10 cellular contexts compared by ENCODE assay signal in genomic region chr22:40220316-40221054, GRCh38. TPM values are rescaled to one million over a fixed set of nuclear protein-coding genes. Genes with fewer than 3 reads are reported as not detected.
A peak's percentile ranks its signal among the peaks of the same experiment; 100 is the strongest.
DNase-seq lines count a peak whose midpoint lies in the region; ATAC-seq, FAIRE-seq and TF ChIP-seq lines count a peak whose summit lies in the region.
"Had no signal": no experiment of that assay in that cellular context is flagged by ENCODE, and none has a peak within 500 bp of the region (broad histone marks: within the 10 kb centered on the region; RNA-seq: fewer than 3 reads in every experiment).

No MANE protein-coding gene starts in this region.

- no peak for ATAC-seq in GM23338
- ATAC-seq in heart left ventricle = peak in 3 of 4 donors; percentile 8 to 60 (median 35)
- ATAC-seq in gastrocnemius medialis = peak in 1 of 2 donors; percentile 10
- no peak for ATAC-seq in HG03097 (IDR thresholded peaks at IDR 0.05; ENCODE audit: low FRiP score, unreplicated experiment)
- no peak for ATAC-seq in GM21723 (IDR thresholded peaks at IDR 0.05; ENCODE audit: unreplicated experiment)

- TF ChIP-seq CTCF in GM23338 (conservative IDR thresholded peaks at IDR 0.05; ENCODE audit: low read depth in 2 of 2) (no peak), ascending aorta (IDR thresholded peaks at IDR 0.05) (no peak), heart left ventricle (IDR thresholded peaks at IDR 0.05) (no peak), gastrocnemius medialis (IDR thresholded peaks at IDR 0.05 in 4 of 5, conservative IDR thresholded peaks at IDR 0.05 in 1 of 5) (no peak)

- H3K4me3 ChIP-seq in GM23338 (0 out of 2 replicates have a peak overlapping the region, but pooled peaks have one; percentile 15), ascending aorta (peak overlapping the region in 1 of 2 donors; percentile 37), heart left ventricle (peak overlapping the region in 1 of 12 donors; percentile 9), gastrocnemius medialis (no peak overlapping the region)

- in situ Hi-C loops in gastrocnemius medialis (cut with MboI; ENCODE audit: low sequenced_read_pairs in 4 of 4) = no loop called here

- H3K36me3 ChIP-seq in GM23338 (ENCODE audit: insufficient read depth) (no peaks in the 10 kb centered on the region), ascending aorta (peaks cover 0 to 4% of the 10 kb centered on the region in 2 donors), heart left ventricle (no peaks in the 10 kb centered on the region), gastrocnemius medialis (no peaks in the 10 kb centered on the region)

- H3K9me2 ChIP-seq in GM23338 (ENCODE audit: insufficient read depth) = no peaks in the 10 kb centered on the region

- intact Hi-C loops in ascending aorta (cut with DNase I) = loop anchor here (5.0 kb wide), 2 partner anchors 43 to 52 kb away; partner anchors contain the start of gene TNRC6B
- intact Hi-C loops in heart left ventricle (cut with DNase I) = loop anchor here in 1 of 10 donors (5.0 kb wide), 1 partner anchor 38 kb away; no protein-coding TSS in a partner anchor
- intact Hi-C loops in gastrocnemius medialis (cut with DNase I; ENCODE audit: low total_unique reads) = no loop called here

- TF ChIP-seq POLR2A in heart left ventricle (IDR thresholded peaks at IDR 0.05) = no peak
- TF ChIP-seq POLR2A in gastrocnemius medialis (IDR thresholded peaks at IDR 0.05) = no peak

- H3K79me2 ChIP-seq in GM23338 (replicated peaks; ENCODE audit: insufficient read depth) = peaks cover 100% of the 10 kb centered on the region

- peaks cover 9% of the 10 kb centered on the region; the same call in 1 of the 3 replicates for H3K36me3 Mint-ChIP-seq in GM23338 (ENCODE audit: low read depth)

- H3K9me3 ChIP-seq in ascending aorta (no peaks in the 10 kb centered on the region), heart left ventricle (no peaks in the 10 kb centered on the region), gastrocnemius medialis (no peaks in the 10 kb centered on the region)

- no peak for FAIRE-seq in frontal cortex (lab: Jason Lieb, UNC)
- FAIRE-seq: GM12891 had no signal

- peak overlapping the region; percentile 56 for H3K4me2 ChIP-seq in GM23338

- no peak overlapping the region for H2AFZ ChIP-seq in GM23338

- H3K9me3 Mint-ChIP-seq in GM23338 = no peaks in the 10 kb centered on the region

- no peaks in the 10 kb centered on the region for H3K27me3 ChIP-seq in GM23338 (ENCODE audit: insufficient read depth)
- no peaks in the 10 kb centered on the region for H3K27me3 ChIP-seq in ascending aorta
- H3K27me3 ChIP-seq in heart left ventricle = no peaks in the 10 kb centered on the region
- no peaks in the 10 kb centered on the region for H3K27me3 ChIP-seq in gastrocnemius medialis

- H4K20me1 ChIP-seq in GM23338 (replicated peaks; ENCODE audit: insufficient read depth) = peaks cover 49% of the 10 kb centered on the region

- H3K27me3 Mint-ChIP-seq in GM23338 (ENCODE audit: insufficient read depth, low read depth, poor library complexity) = peaks cover 6% of the 10 kb centered on the region

- 25 to 45% (median 29%) methylated on average over 8 of the region's 8 CpGs for WGBS in heart left ventricle, 4 donors

- H3F3A ChIP-seq in GM23338 (replicated peaks; ENCODE audit: low read depth) = no peaks in the 10 kb centered on the region; the same call in 1 of the 2 replicates

- peaks cover 88% of the 10 kb centered on the region for H3K4me1 ChIP-seq in GM23338 (ENCODE audit: insufficient read depth)
- peaks cover 11 to 29% of the 10 kb centered on the region in 2 donors for H3K4me1 ChIP-seq in ascending aorta
- H3K4me1 ChIP-seq in heart left ventricle = peaks cover 0 to 84% (median 60%) of the 10 kb centered on the region in 12 donors
- H3K4me1 ChIP-seq in gastrocnemius medialis = peaks cover 68 to 85% of the 10 kb centered on the region in 2 donors

- H3K27ac Mint-ChIP-seq in GM23338 = no peak overlapping the region

- H3K4me3 Mint-ChIP-seq in GM23338 = no peak overlapping the region

- DNase-seq in GM23338 (ENCODE audit: low spot score) (no peak), ascending aorta (ENCODE audit: low spot score in 2 of 2) (no peak), heart left ventricle (no peak), gastrocnemius medialis (no peak), frontal cortex (ENCODE audit: low spot score in 2 of 2) (no peak), SKM-1 (lab: John Stamatoyannopoulos, UW; ENCODE audit: unreplicated experiment) (no peak)
- DNase-seq: activated effector memory CD4-positive, alpha-beta T cell treated with Interleukin-2 at 50 U/mL for 16 hours had no signal

- peak overlapping the region; percentile 62 for H3K27ac ChIP-seq in GM23338 (ENCODE audit: low read depth)
- H3K27ac ChIP-seq in ascending aorta = peak overlapping the region; percentile 83 to 88
- H3K27ac ChIP-seq in heart left ventricle = peak overlapping the region in 10 of 12 donors; percentile 2 to 67 (median 54)
- peak overlapping the region; percentile 59 to 71 (median 66) for H3K27ac ChIP-seq in gastrocnemius medialis

- peaks cover 77% of the 10 kb centered on the region for H3K4me1 Mint-ChIP-seq in GM23338

TF ChIP-seq in GM23338, 12 proteins besides CTCF, POLR2A, EP300 and RAD21 (continues in another document):
- TF ChIP-seq POLR2AphosphoS5 (IDR thresholded peaks at IDR 0.05; ENCODE audit: low read depth) = no peak
- TF ChIP-seq STAT1 (IDR thresholded peaks at IDR 0.05; ENCODE audit: unreplicated experiment) = no peak
- no peak for TF ChIP-seq ETS1 (IDR thresholded peaks at IDR 0.05)
- no peak for TF ChIP-seq REST (IDR thresholded peaks at IDR 0.05; ENCODE audit: unreplicated experiment)
- TF ChIP-seq EZH2phosphoT487 (IDR thresholded peaks at IDR 0.05; ENCODE audit: unreplicated experiment) = no peak
- TF ChIP-seq JUNB (IDR thresholded peaks at IDR 0.05; ENCODE audit: unreplicated experiment) = no peak
- TF ChIP-seq CREB1 (CRISPR knock-in tag; IDR thresholded peaks at IDR 0.05; ENCODE audit: low read depth) = no peak

RNA-seq across cellular contexts. Expression of gene TNRC6B, which starts 42.8 kb away (rescaled TPM):
- 41.4 and 46.9 TPM in 2 replicates for total RNA-seq in GM23338 (2014; rRNA removed; shearing (Covaris generic))
- polyA plus RNA-seq in GM23338 (2016; fragmentation: Nextera tagmentation; extraction: Ambion mirVana) (87.8 and 91.3 TPM in 2 replicates), heart left ventricle (10 to 100 TPM; 13.2 to 18.3 TPM)
- total RNA-seq in ascending aorta (22.4 TPM), heart left ventricle (10 to 100 TPM; 32.7 to 62.4 (median 41.1) TPM), gastrocnemius medialis (10 to 100 TPM; 31.9 to 76.7 (median 57.0) TPM), frontal cortex (29.3 TPM)

Comparison
In these comparisons a context has a peak if more than half of its experiments do, and no peak if none do; other contexts are left out.
1. ATAC-seq: peak in heart left ventricle (3 of 4); none in GM23338 (single experiment), HG03097 (single experiment) and GM21723 (single experiment).
2. Peak in every context shown above with its lines, with median percentiles within 50 percentile points of each other: H3K27ac ChIP-seq.